Comparison of ENCODE assay signal across 8 cellular contexts in the genomic region with DNA sequence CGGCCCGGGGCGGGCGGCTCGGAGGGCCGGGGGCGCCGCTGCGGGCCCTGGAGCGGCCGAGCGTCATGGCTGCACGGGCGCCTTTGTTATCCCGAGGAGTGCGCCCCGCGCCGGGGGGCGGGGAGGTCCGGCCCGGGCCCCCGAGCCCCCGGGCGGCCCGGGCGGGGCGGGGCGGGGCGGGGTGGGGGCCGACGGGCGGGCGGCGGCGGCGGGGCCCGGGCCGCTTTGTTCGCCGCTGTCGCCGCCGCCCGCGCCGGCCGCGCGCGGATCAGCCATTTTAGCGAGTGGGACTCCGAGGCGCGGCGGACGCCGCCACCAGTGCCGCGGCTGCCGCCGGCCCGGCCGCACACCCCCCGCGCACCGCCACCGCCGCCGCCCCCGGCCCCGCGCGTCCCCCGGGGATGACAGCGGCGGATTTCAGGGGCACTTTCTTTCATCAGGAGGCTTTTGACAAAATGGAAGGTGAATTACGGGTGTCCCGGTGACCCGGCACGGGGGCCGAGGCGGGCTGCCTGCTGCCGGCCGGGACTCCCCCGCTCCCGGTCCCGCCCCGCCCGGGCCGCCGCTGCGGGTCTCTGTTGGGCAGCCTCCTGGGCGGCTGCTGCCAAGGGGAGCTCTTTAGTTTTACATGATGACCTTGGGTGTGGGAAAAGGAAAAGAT. TPM values are rescaled to one million over a fixed set of nuclear protein-coding genes. Genes with fewer than 3 reads are reported as not detected.
DNase-seq lines count a peak whose midpoint lies in the region; ATAC-seq and TF ChIP-seq lines count a peak whose summit lies in the region.

No MANE protein-coding gene starts in this region.

- H3K36me3 ChIP-seq in GM23248 (ENCODE audit: low read depth) (no peaks in the 10 kb centered on the region), endocrine pancreas (ENCODE audit: control insufficient read depth, insufficient read depth, low read length) (no peaks in the 10 kb centered on the region), neural progenitor cell (no peaks in the 10 kb centered on the region)

- H2AFZ ChIP-seq in GM23248 (peak overlapping the region; percentile 77), neural progenitor cell (replicated peaks) (no peak overlapping the region)

- H3K27me3 ChIP-seq in GM23248 (replicated peaks; ENCODE audit: insufficient read depth) (no peaks in the 10 kb centered on the region), endocrine pancreas (ENCODE audit: control insufficient read depth, insufficient read depth, low read length) (no peaks in the 10 kb centered on the region), neural progenitor cell (peaks cover 13% of the 10 kb centered on the region)

- H3F3A ChIP-seq in GM23248 (ENCODE audit: insufficient read depth) (no peaks in the 10 kb centered on the region), neural progenitor cell (ENCODE audit: low read depth) (no peaks in the 10 kb centered on the region)

- peaks cover 12% of the 10 kb centered on the region for H3K27me3 Mint-ChIP-seq in neural progenitor cell (ENCODE audit: insufficient read depth, low read depth)

- H3K36me3 Mint-ChIP-seq in neural progenitor cell = peaks cover 12% of the 10 kb centered on the region

- no peaks in the 10 kb centered on the region for H3K9me3 ChIP-seq in GM23248 (ENCODE audit: low read depth)
- no peaks in the 10 kb centered on the region for H3K9me3 ChIP-seq in endocrine pancreas (ENCODE audit: control insufficient read depth, low read length)
- H3K9me3 ChIP-seq in neural progenitor cell (ENCODE audit: low read depth) = no peaks in the 10 kb centered on the region

- no peaks in the 10 kb centered on the region for H4K20me1 ChIP-seq in GM23248 (ENCODE audit: insufficient read depth)
- H4K20me1 ChIP-seq in neural progenitor cell (ENCODE audit: low read depth) = peaks cover 30% of the 10 kb centered on the region

- DNase-seq in GM23248 (peak; percentile 35), RPMI8226 (peak; percentile 33), neural progenitor cell (ENCODE audit: low spot score) (peak; percentile 55), GDM1 (lab: John Stamatoyannopoulos, UW) (no peak)
- DNase-seq in effector CD4-positive, alpha-beta T cell = no peak

- H3K4me3 ChIP-seq in GM08714 (ENCODE audit: low read length) (peak overlapping the region; percentile 92), GM23248 (peak overlapping the region; percentile 75), endocrine pancreas (ENCODE audit: control insufficient read depth, insufficient read depth, low read length) (peak overlapping the region; percentile 63), neural progenitor cell (peak overlapping the region; percentile 80)

- H3K4me1 Mint-ChIP-seq in neural progenitor cell = peaks cover 20% of the 10 kb centered on the region

- peaks cover 15% of the 10 kb centered on the region for H3K9me3 Mint-ChIP-seq in neural progenitor cell

- 0% methylated on average over 19 of the region's 94 CpGs; no CpG with 5 or more reads in 1 of the 2 experiments for WGBS in GM23248 (ENCODE audit: low coverage in 1 of 2, low lambda C conversion rate in 2 of 2, missing lambda C conversion rate in 2 of 2), 2 experiments

- H3K4me2 ChIP-seq in GM23248 (ENCODE audit: unreplicated experiment) (peak overlapping the region; percentile 61), neural progenitor cell (peak overlapping the region; percentile 70)

- no peaks in the 10 kb centered on the region for H3K4me1 ChIP-seq in GM23248 (ENCODE audit: insufficient read depth)
- H3K4me1 ChIP-seq in endocrine pancreas (ENCODE audit: control insufficient read depth, insufficient read depth, low read length) = peaks cover 4% of the 10 kb centered on the region
- no peaks in the 10 kb centered on the region for H3K4me1 ChIP-seq in neural progenitor cell

- no peak for ATAC-seq in GM18517 (IDR thresholded peaks at IDR 0.05; ENCODE audit: unreplicated experiment)

- in situ Hi-C loops in GM23248 (cut with MboI) = loop anchor here (25.0 kb wide), 1 partner anchor 197 kb away; no protein-coding TSS in a partner anchor

- TF ChIP-seq CTCF in neural progenitor cell (IDR thresholded peaks at IDR 0.05) = no peak

- peak overlapping the region; percentile 62 for H3K27ac Mint-ChIP-seq in neural progenitor cell

- H3K9ac ChIP-seq in GM23248 = peak overlapping the region; percentile 67
- H3K9ac ChIP-seq in endocrine pancreas (ENCODE audit: control insufficient read depth, insufficient read depth, low read length) = peak overlapping the region; percentile 26
- no peak overlapping the region for H3K9ac ChIP-seq in neural progenitor cell

- H3K27ac ChIP-seq in GM23248 (no peak overlapping the region), neural progenitor cell (no peak overlapping the region)

- H3K9me2 ChIP-seq in GM23248 (ENCODE audit: insufficient read depth) = no peaks in the 10 kb centered on the region

- peak overlapping the region; percentile 94 for H3K4me3 Mint-ChIP-seq in neural progenitor cell

- H3K79me2 ChIP-seq in GM23248 (ENCODE audit: insufficient read depth) (0 out of 2 replicates have a peak, but pooled peaks cover 14% of the 10 kb centered on the region), neural progenitor cell (ENCODE audit: low read depth) (peaks cover 23% of the 10 kb centered on the region)

RNA-seq across cellular contexts. Expression of a gene that starts 1.2 kb away (rescaled TPM):
- total RNA-seq in GM23248 (2014; rRNA removed; shearing (Covaris generic)) = 6.5 and 12.1 TPM in 2 replicates
- 31.7 and 33.3 TPM in 2 replicates for polyA plus RNA-seq in GM23248 (2016; fragmentation: Nextera tagmentation; extraction: Ambion mirVana)
- total RNA-seq in neural progenitor cell (ENCODE audit: low replicate concordance) = 86.6 and 187 TPM in 2 replicates

Comparison
In these comparisons a context has a peak if more than half of its experiments do, and no peak if none do; other contexts are left out.
1. DNase-seq: peak in GM23248 (single experiment), RPMI8226 (single experiment) and neural progenitor cell (single experiment); none in effector CD4-positive, alpha-beta T cell (single experiment) and GDM1 (single experiment).
2. Peak in every context shown above with its lines, with median percentiles within 50 percentile points of each other: H3K4me3 ChIP-seq.